In the genomic region with DNA sequence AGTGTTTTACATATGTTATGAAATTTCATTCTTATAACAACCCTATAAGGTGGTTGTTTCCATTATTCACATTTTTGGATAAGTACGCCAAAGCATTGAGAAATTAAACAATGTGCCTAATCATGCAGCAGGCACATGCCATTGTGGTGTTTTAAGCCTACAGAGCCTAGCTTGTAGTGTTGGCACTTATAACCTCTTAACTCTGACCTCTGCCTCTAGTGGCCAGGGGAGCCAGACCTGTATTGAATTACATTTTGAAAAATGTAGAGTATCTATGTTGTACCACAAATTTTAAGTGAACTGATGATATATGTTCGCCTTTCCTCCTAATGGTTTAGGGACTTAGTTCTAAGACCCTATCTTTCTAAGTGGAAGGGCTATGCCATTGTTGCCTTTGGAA, we compare ENCODE assay signal across 20 cellular contexts.
DNase-seq lines count a peak whose midpoint lies in the region; ATAC-seq, FAIRE-seq and TF ChIP-seq lines count a peak whose summit lies in the region.
"Had no signal": no experiment of that assay in that cellular context is flagged by ENCODE, and none has a peak within 500 bp of the region (broad histone marks: within the 10 kb centered on the region; RNA-seq: fewer than 3 reads in every experiment).

No MANE protein-coding gene starts in this region.

- FAIRE-seq in K562 (lab: Jason Lieb, UNC): peak; percentile 6
- FAIRE-seq: A549, GM12878, H1 had no signal

- no peaks in the 10 kb centered on the region for H3F3A ChIP-seq in neural progenitor cell (ENCODE audit: low read depth)

- H3K9me3 Mint-ChIP-seq in HFFc6 (peaks cover 21% of the 10 kb centered on the region), neural progenitor cell (peaks cover 4% of the 10 kb centered on the region)
- H3K9me3 Mint-ChIP-seq in activated naive CD8-positive, alpha-beta T cell treated with anti-CD3 and anti-CD28 coated beads for 36 hours: peaks cover 4% of the 10 kb centered on the region
- H3K9me3 Mint-ChIP-seq: CD4-positive, alpha-beta T cell had no signal

- in situ Hi-C loops in K562 (cut with MboI): no loop called here

- no peaks in the 10 kb centered on the region for H3K36me3 ChIP-seq in K562 (ENCODE audit: control insufficient read depth, insufficient read depth, low read length)
- H3K36me3 ChIP-seq in neural progenitor cell: no peaks in the 10 kb centered on the region
- no peaks in the 10 kb centered on the region for H3K36me3 ChIP-seq in left lung
- H3K36me3 ChIP-seq: HAP-1 had no signal

- H3K27ac ChIP-seq in K562 (ENCODE audit: extremely low read depth, low read depth, low read length) (no peak overlapping the region), neural progenitor cell (no peak overlapping the region), left lung (no peak overlapping the region)
- H3K27ac ChIP-seq: 22Rv1, A549, C4-2B had no signal

- H3K27me3 ChIP-seq in K562 (ENCODE audit: control insufficient read depth in 2 of 2, insufficient read depth in 2 of 2, low read length in 2 of 2) (no peaks in the 10 kb centered on the region), neural progenitor cell (no peaks in the 10 kb centered on the region), left lung (no peaks in the 10 kb centered on the region)

- POLR2A ChIA-PET in K562 (lab: Yijun Ruan, JAX): no interaction called here

- H3K9me3 ChIP-seq in K562 (replicated peaks; ENCODE audit: control insufficient read depth, insufficient read depth, low read depth, low read length): 0 out of 2 replicates have a peak, but pooled peaks cover 2% of the 10 kb centered on the region
- H3K9me3 ChIP-seq in neural progenitor cell (ENCODE audit: low read depth): no peaks in the 10 kb centered on the region
- peaks cover 0 to 10% of the 10 kb centered on the region in 2 donors for H3K9me3 ChIP-seq in left lung

- 0% methylated on average over 2 of the region's 2 CpGs for WGBS in K562 (ENCODE audit: insufficient coverage, low coverage, missing lambda C conversion rate)

- H3K9ac ChIP-seq in K562 (ENCODE audit: insufficient read depth in 1 of 2, low read depth in 2 of 2, low read length in 2 of 2): no peak overlapping the region
- H3K9ac ChIP-seq in neural progenitor cell: no peak overlapping the region

- H3K27ac Mint-ChIP-seq in HFFc6 (peak overlapping the region; percentile 29; the same call in 1 of the 2 replicates), neural progenitor cell (no peak overlapping the region)
- H3K27ac Mint-ChIP-seq in activated naive CD8-positive, alpha-beta T cell treated with anti-CD3 and anti-CD28 coated beads for 36 hours: no peak overlapping the region
- H3K27ac Mint-ChIP-seq: CD4-positive, alpha-beta T cell had no signal

- TF ChIP-seq CTCF in HFFc6 (IDR thresholded peaks at IDR 0.05): peak; percentile 20; the same call in 1 of the 2 replicates
- no peak for TF ChIP-seq CTCF in K562 (IDR thresholded peaks at IDR 0.05 in 2 of 3, conservative IDR thresholded peaks at IDR 0.05 in 1 of 3; ENCODE audit: insufficient read depth in 2 of 3, low read depth in 1 of 3, low read length in 3 of 3)
- peak; percentile 32 for TF ChIP-seq CTCF in neural progenitor cell (IDR thresholded peaks at IDR 0.05)
- no peak for TF ChIP-seq CTCF in left lung (IDR thresholded peaks at IDR 0.05)

- no peak for TF ChIP-seq RAD21 in K562 (CRISPR knock-in tag; conservative IDR thresholded peaks at IDR 0.05 in 1 of 2, IDR thresholded peaks at IDR 0.05 in 1 of 2)

- H3K4me3 Mint-ChIP-seq in HFFc6 (peak overlapping the region; percentile 4; the same call in 1 of the 2 replicates), neural progenitor cell (no peak overlapping the region)
- H3K4me3 Mint-ChIP-seq in activated naive CD8-positive, alpha-beta T cell treated with anti-CD3 and anti-CD28 coated beads for 36 hours: no peak overlapping the region
- H3K4me3 Mint-ChIP-seq: CD4-positive, alpha-beta T cell had no signal

- TF ChIP-seq POLR2A in K562 (conservative IDR thresholded peaks at IDR 0.05): no peak

- no peak overlapping the region for H3K4me3 ChIP-seq in K562
- H3K4me3 ChIP-seq in neural progenitor cell: no peak overlapping the region
- no peak overlapping the region for H3K4me3 ChIP-seq in left lung
- H3K4me3 ChIP-seq: A549, GM12878, HAP-1 had no signal

- H4K20me1 ChIP-seq in K562 (replicated peaks; ENCODE audit: control insufficient read depth, insufficient read depth, low read length): no peaks in the 10 kb centered on the region
- H4K20me1 ChIP-seq in neural progenitor cell (ENCODE audit: low read depth): no peaks in the 10 kb centered on the region

- H3K36me3 Mint-ChIP-seq in HFFc6 (ENCODE audit: low read depth) (peaks cover 30% of the 10 kb centered on the region), neural progenitor cell (peaks cover 3% of the 10 kb centered on the region)
- H3K36me3 Mint-ChIP-seq in activated naive CD8-positive, alpha-beta T cell treated with anti-CD3 and anti-CD28 coated beads for 36 hours: peaks cover 3% of the 10 kb centered on the region

- ATAC-seq in K562 (no peak), left lung (no peak)
- ATAC-seq: A549, GM12878 had no signal

- DNase-seq in DMS53 (lab: John Stamatoyannopoulos, UW) (peak; percentile 24), DMS53 treated with DMSO at 0.1 percent for 48 hours (lab: John Stamatoyannopoulos, UW; ENCODE audit: unreplicated experiment) (no peak), HFFc6 (no peak), K562 (ENCODE audit: extremely low read depth in 1 of 4, low spot score in 3 of 4) (no peak), neural progenitor cell (ENCODE audit: low spot score) (peak; percentile 41), left lung (no peak)
- no peak for DNase-seq in activated naive CD8-positive, alpha-beta T cell treated with anti-CD3 and anti-CD28 coated beads for 36 hours
- no peak for DNase-seq in stimulated activated CD4-positive, alpha-beta T cell treated with anti-CD3 and anti-CD28 coated beads, Interleukin-12 subunit alpha, Interleukin-12 subunit beta, amount 100 ng/mL, for 4 hours
- DNase-seq: AML-193; Caco-2; CD4-positive, alpha-beta T cell; DMS153; DND-41; EL had no signal

- H3K79me2 ChIP-seq in K562 (ENCODE audit: control insufficient read depth, insufficient read depth, low read length): no peaks in the 10 kb centered on the region
- H3K79me2 ChIP-seq in neural progenitor cell (ENCODE audit: low read depth): no peaks in the 10 kb centered on the region

- TF ChIP-seq EP300 in K562 (IDR thresholded peaks at IDR 0.05; ENCODE audit: low read length): no peak

- CTCF ChIA-PET in K562 (lab: Yijun Ruan, JAX; ENCODE audit: low intra/inter-chr PET ratio): no interaction called here

- H3K9me1 ChIP-seq in K562 (ENCODE audit: control insufficient read depth, insufficient read depth, low read length): no peaks in the 10 kb centered on the region

- H3K4me1 ChIP-seq in K562 (replicated peaks in 1 of 2; ENCODE audit: control insufficient read depth in 2 of 2, insufficient read depth in 2 of 2, low read length in 2 of 2): no peaks in the 10 kb centered on the region
- H3K4me1 ChIP-seq in neural progenitor cell: no peaks in the 10 kb centered on the region
- no peaks in the 10 kb centered on the region for H3K4me1 ChIP-seq in left lung
- H3K4me1 ChIP-seq: A549, Caco-2 had no signal

- no peaks in the 10 kb centered on the region for H3K27me3 Mint-ChIP-seq in HFFc6 (ENCODE audit: insufficient read depth)
- H3K27me3 Mint-ChIP-seq in neural progenitor cell (ENCODE audit: insufficient read depth, low read depth): no peaks in the 10 kb centered on the region
- H3K27me3 Mint-ChIP-seq in activated naive CD8-positive, alpha-beta T cell treated with anti-CD3 and anti-CD28 coated beads for 36 hours: no peaks in the 10 kb centered on the region

- intact Hi-C loops in K562 (cut with micrococcal nuclease) (loop anchor here (10.0 kb wide), 2 partner anchors 339 to 371 kb away; no protein-coding TSS in a partner anchor), left lung (cut with DNase I) (no loop called here)

- H3K4me2 ChIP-seq in K562 (ENCODE audit: insufficient read depth, low read length) (no peak overlapping the region), neural progenitor cell (no peak overlapping the region)
- H3K4me2 ChIP-seq: A549 had no signal

- H3K4me1 Mint-ChIP-seq in HFFc6 (ENCODE audit: low read depth) (peaks cover 65% of the 10 kb centered on the region), neural progenitor cell (no peaks in the 10 kb centered on the region)
- no peaks in the 10 kb centered on the region for H3K4me1 Mint-ChIP-seq in activated naive CD8-positive, alpha-beta T cell treated with anti-CD3 and anti-CD28 coated beads for 36 hours

- no peak overlapping the region for H2AFZ ChIP-seq in K562 (ENCODE audit: low read depth, low read length)
- H2AFZ ChIP-seq in neural progenitor cell (replicated peaks): no peak overlapping the region

- BruUV-seq in K562 (replicated peaks; lab: Mats Ljungman, UMichigan): no TSS peak

TF ChIP-seq in K562, 482 proteins besides CTCF, POLR2A, EP300 and RAD21:
- no peak for TF ChIP-seq ETV6 (IDR thresholded peaks at IDR 0.05; ENCODE audit: borderline replicate concordance in 1 of 2, low read depth in 2 of 2, low read length in 1 of 2)
- no peak for TF ChIP-seq ETV6 (CRISPR knock-in tag; IDR thresholded peaks at IDR 0.05; ENCODE audit: borderline replicate concordance)
- no peak for TF ChIP-seq TEAD1 (CRISPR knock-in tag; IDR thresholded peaks at IDR 0.05)
- TF ChIP-seq, protein P1, sequence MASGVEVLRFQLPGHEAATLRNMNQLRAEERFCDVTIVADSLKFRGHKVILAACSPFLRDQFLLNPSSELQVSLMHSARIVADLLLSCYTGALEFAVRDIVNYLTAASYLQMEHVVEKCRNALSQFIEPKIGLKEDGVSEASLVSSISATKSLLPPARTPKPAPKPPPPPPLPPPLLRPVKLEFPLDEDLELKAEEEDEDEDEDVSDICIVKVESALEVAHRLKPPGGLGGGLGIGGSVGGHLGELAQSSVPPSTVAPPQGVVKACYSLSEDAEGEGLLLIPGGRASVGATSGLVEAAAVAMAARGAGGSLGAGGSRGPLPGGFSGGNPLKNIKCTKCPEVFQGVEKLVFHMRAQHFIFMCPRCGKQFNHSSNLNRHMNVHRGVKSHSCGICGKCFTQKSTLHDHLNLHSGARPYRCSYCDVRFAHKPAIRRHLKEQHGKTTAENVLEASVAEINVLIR (CRISPR knock-in tag; IDR thresholded peaks at IDR 0.05): no peak
- no peak for TF ChIP-seq ELF4 (CRISPR knock-in tag; IDR thresholded peaks at IDR 0.05)
- no peak for TF ChIP-seq ZNF263 (CRISPR knock-in tag; IDR thresholded peaks at IDR 0.05; ENCODE audit: borderline replicate concordance)
- no peak for TF ChIP-seq TCF7L2 (IDR thresholded peaks at IDR 0.05; ENCODE audit: low read depth, low read length)
- no peak for TF ChIP-seq XRCC5 (IDR thresholded peaks at IDR 0.05; ENCODE audit: low read depth, low read length)
- TF ChIP-seq ERF (CRISPR knock-in tag; IDR thresholded peaks at IDR 0.05): no peak
- no peak for TF ChIP-seq PHF21A (IDR thresholded peaks at IDR 0.05; ENCODE audit: borderline replicate concordance, low read depth)
- no peak for TF ChIP-seq SP1 (CRISPR knock-in tag; IDR thresholded peaks at IDR 0.05)
- TF ChIP-seq CXXC5 (CRISPR knock-in tag; IDR thresholded peaks at IDR 0.05): no peak
- no peak for TF ChIP-seq RFX7 (CRISPR knock-in tag; IDR thresholded peaks at IDR 0.05)
- TF ChIP-seq STAT5B (CRISPR knock-in tag; IDR thresholded peaks at IDR 0.05): no peak
- TF ChIP-seq ZNF143 (CRISPR knock-in tag; IDR thresholded peaks at IDR 0.05): no peak
- no peak for TF ChIP-seq MTA2 (IDR thresholded peaks at IDR 0.05; ENCODE audit: low read depth)

Comparison
In these comparisons a context has a peak if more than half of its experiments do, and no peak if none do; other contexts are left out.
1. DNase-seq: peak in DMS53 (single experiment) and neural progenitor cell (single experiment); none in DMS53 treated with DMSO at 0.1 percent for 48 hours (single experiment), HFFc6 (single experiment), K562 (0 of 4), left lung (0 of 2), activated naive CD8-positive, alpha-beta T cell treated with anti-CD3 and anti-CD28 coated beads for 36 hours (single experiment) and stimulated activated CD4-positive, alpha-beta T cell treated with anti-CD3 and anti-CD28 coated beads, Interleukin-12 subunit alpha, Interleukin-12 subunit beta, amount 100 ng/mL, for 4 hours (single experiment).
2. CTCF ChIP-seq: peak in HFFc6 (single experiment) and neural progenitor cell (single experiment); none in K562 (0 of 3) and left lung (0 of 2).